Comparison of ENCODE assay signal across 8 cellular contexts in genomic region chr21:17679002-17679600, GRCh38.
DNase-seq lines count a peak whose midpoint lies in the region; ATAC-seq and TF ChIP-seq lines count a peak whose summit lies in the region.

No MANE protein-coding gene starts in this region.

- H3K9me3 Mint-ChIP-seq in CD4-positive, CD25-positive, alpha-beta regulatory T cell = peaks cover 0 to 2% (median 0%) of the 10 kb centered on the region in 7 donors
- no peaks in the 10 kb centered on the region for H3K9me3 Mint-ChIP-seq in activated B cell treated with CpG ODN at 0.5 μM for 24 hours

- H3K36me3 Mint-ChIP-seq in CD4-positive, CD25-positive, alpha-beta regulatory T cell = no peaks in the 10 kb centered on the region
- no peaks in the 10 kb centered on the region for H3K36me3 Mint-ChIP-seq in activated B cell treated with CpG ODN at 0.5 μM for 24 hours (ENCODE audit: low read depth)

- H3K27me3 Mint-ChIP-seq in CD4-positive, CD25-positive, alpha-beta regulatory T cell = peaks cover 4% of the 10 kb centered on the region
- H3K27me3 Mint-ChIP-seq in activated B cell treated with CpG ODN at 0.5 μM for 24 hours = no peaks in the 10 kb centered on the region

- intact Hi-C loops in activated B cell treated with CpG ODN at 0.5 μM for 24 hours (cut with micrococcal nuclease) (loop anchor here (1.0 to 10.0 kb wide), 4 partner anchors 140 to 294 kb away; partner anchors contain the start of gene C21orf91), prostate gland (cut with DNase I) (loop anchor here (2.0 kb wide), 2 partner anchors 224 to 246 kb away; no protein-coding TSS in a partner anchor)

- no peaks in the 10 kb centered on the region for H3K36me3 ChIP-seq in CD4-positive, CD25-positive, alpha-beta regulatory T cell (ENCODE audit: control insufficient read depth, insufficient read depth, low read length)
- no peaks in the 10 kb centered on the region for H3K36me3 ChIP-seq in prostate gland

- CTCF ChIA-PET in activated B cell treated with CpG ODN at 0.5 μM for 24 hours (lab: Charles Lee) = interaction anchor here (0.6 to 3.5 kb wide), 11 partner anchors 9 to 250 kb away, joined by 3 to 26 read pairs (median 4); partner anchors contain the start of gene C21orf91

- peak; percentile 85 to 95 for ATAC-seq in CD4-positive, CD25-positive, alpha-beta regulatory T cell (ENCODE audit: low read depth in 2 of 2)
- ATAC-seq in GM18520 (IDR thresholded peaks at IDR 0.05; ENCODE audit: unreplicated experiment) (peak; percentile 94), HG03045 (IDR thresholded peaks at IDR 0.05; ENCODE audit: unreplicated experiment) (peak; percentile 90), activated B cell treated with CpG ODN at 0.5 μM for 24 hours (ENCODE audit: low read depth) (peak; percentile 81), GM21528 (IDR thresholded peaks at IDR 0.05; ENCODE audit: low FRiP score, unreplicated experiment) (no peak)

- no peaks in the 10 kb centered on the region for H3K4me1 ChIP-seq in CD4-positive, CD25-positive, alpha-beta regulatory T cell (ENCODE audit: control insufficient read depth, insufficient read depth, low read length, poor library complexity, severe bottlenecking)
- H3K4me1 ChIP-seq in prostate gland (replicated peaks) = no peaks in the 10 kb centered on the region

- POLR2A ChIA-PET in activated B cell treated with CpG ODN at 0.5 μM for 24 hours (lab: Charles Lee) = interaction anchor here (0.6 kb wide), 1 partner anchor 222 kb away, joined by 4 read pairs; no protein-coding TSS in a partner anchor

- H3K9me3 ChIP-seq in CD4-positive, CD25-positive, alpha-beta regulatory T cell (ENCODE audit: control insufficient read depth in 2 of 2, low read length in 2 of 2) = no peaks in the 10 kb centered on the region
- no peaks in the 10 kb centered on the region for H3K9me3 ChIP-seq in prostate gland

- H3K27me3 ChIP-seq in CD4-positive, CD25-positive, alpha-beta regulatory T cell (ENCODE audit: control insufficient read depth, insufficient read depth, low read length) = peaks cover 2% of the 10 kb centered on the region
- H3K27me3 ChIP-seq in prostate gland (replicated peaks; ENCODE audit: insufficient read depth) = no peaks in the 10 kb centered on the region

- no peak overlapping the region for H3K27ac ChIP-seq in CD4-positive, CD25-positive, alpha-beta regulatory T cell (ENCODE audit: insufficient read depth, low read length, poor library complexity, severe bottlenecking)
- no peak overlapping the region for H3K27ac ChIP-seq in prostate gland

- H3K4me3 ChIP-seq in CD4-positive, CD25-positive, alpha-beta regulatory T cell (ENCODE audit: low read depth, low read length) = no peak overlapping the region
- no peak overlapping the region for H3K4me3 ChIP-seq in prostate gland

- no peak overlapping the region for H3K4me3 Mint-ChIP-seq in CD4-positive, CD25-positive, alpha-beta regulatory T cell
- H3K4me3 Mint-ChIP-seq in activated B cell treated with CpG ODN at 0.5 μM for 24 hours = no peak overlapping the region

- no peak overlapping the region for H3K27ac Mint-ChIP-seq in CD4-positive, CD25-positive, alpha-beta regulatory T cell
- no peak overlapping the region for H3K27ac Mint-ChIP-seq in activated B cell treated with CpG ODN at 0.5 μM for 24 hours

- TF ChIP-seq POLR2A in prostate gland (IDR thresholded peaks at IDR 0.05) = no peak

- H3K4me1 Mint-ChIP-seq in CD4-positive, CD25-positive, alpha-beta regulatory T cell = peaks cover 0 to 8% (median 0%) of the 10 kb centered on the region in 4 donors
- H3K4me1 Mint-ChIP-seq in activated B cell treated with CpG ODN at 0.5 μM for 24 hours = no peaks in the 10 kb centered on the region

- peak; percentile 8 to 78 (median 74) for DNase-seq in CD4-positive, CD25-positive, alpha-beta regulatory T cell
- DNase-seq in NCI-H2107 treated with DMSO at 0.1 percent for 48 hours (lab: John Stamatoyannopoulos, UW; ENCODE audit: unreplicated experiment) (peak; percentile 90), activated B cell treated with CpG ODN at 0.5 μM for 24 hours (no peak), glomerular endothelial cell (ENCODE audit: extremely low read depth, low read depth, low spot score) (peak; percentile 29), prostate gland (ENCODE audit: low spot score) (peak; percentile 37)

- TF ChIP-seq CTCF in activated B cell treated with CpG ODN at 0.5 μM for 24 hours (IDR thresholded peaks at IDR 0.05) = peak; percentile 44
- peak; percentile 35 to 94 (median 86) for TF ChIP-seq CTCF in prostate gland (IDR thresholded peaks at IDR 0.05)

- WGBS in prostate gland = 0% methylated on average over 1 of the region's 1 CpG
